Comparison of ENCODE assay signal across 8 cellular contexts in the genomic region with DNA sequence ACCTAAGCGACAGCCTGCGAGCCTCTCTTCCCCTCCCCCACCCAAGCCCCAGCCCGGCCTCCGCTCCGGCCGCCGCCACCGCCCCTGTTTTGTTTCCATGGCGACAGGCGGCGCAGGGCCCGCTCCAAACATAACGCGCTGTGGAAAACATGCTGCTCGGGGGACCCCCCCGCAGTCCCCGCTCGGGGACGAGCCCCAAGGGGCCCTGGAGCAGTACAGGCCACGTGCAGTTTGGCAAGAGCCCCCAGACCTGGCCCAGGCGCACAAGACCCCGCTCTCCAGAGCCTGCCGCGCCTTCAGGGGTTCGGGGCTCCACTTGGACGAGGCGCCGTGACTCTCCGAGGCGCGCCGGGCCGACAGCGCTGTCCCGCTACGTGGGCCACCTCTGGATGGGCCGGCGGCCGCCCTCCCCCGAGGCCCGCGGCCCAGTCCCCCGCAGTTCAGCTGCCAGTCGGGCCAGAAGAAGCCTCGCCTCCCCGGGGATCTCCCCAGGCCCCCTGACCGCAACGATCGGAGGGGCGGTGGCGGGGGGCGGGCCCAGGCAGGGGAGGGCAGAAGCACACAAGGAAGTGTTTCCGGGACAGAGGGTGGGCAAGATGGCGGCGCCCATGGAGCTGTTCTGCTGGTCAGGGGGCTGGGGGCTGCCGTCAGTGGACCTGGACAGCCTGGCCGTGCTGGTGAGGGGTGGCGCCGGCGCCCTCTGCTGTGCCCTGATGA. TPM values are rescaled to one million over a fixed set of nuclear protein-coding genes. Genes with fewer than 3 reads are reported as not detected.
DNase-seq lines count a peak whose midpoint lies in the region; ATAC-seq and TF ChIP-seq lines count a peak whose summit lies in the region.

A gene with protein sequence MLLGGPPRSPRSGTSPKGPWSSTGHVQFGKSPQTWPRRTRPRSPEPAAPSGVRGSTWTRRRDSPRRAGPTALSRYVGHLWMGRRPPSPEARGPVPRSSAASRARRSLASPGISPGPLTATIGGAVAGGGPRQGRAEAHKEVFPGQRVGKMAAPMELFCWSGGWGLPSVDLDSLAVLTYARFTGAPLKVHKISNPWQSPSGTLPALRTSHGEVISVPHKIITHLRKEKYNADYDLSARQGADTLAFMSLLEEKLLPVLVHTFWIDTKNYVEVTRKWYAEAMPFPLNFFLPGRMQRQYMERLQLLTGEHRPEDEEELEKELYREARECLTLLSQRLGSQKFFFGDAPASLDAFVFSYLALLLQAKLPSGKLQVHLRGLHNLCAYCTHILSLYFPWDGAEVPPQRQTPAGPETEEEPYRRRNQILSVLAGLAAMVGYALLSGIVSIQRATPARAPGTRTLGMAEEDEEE (plus strand): TSS at position 40 of the 717 bp plus-strand sequence. CDS start 110 bp downstream, at position 150.

- no peak for TF ChIP-seq CTCF in fibroblast of villous mesenchyme (IDR thresholded peaks at IDR 0.05; ENCODE audit: insufficient read depth, low read depth, low read length)
- no peak for TF ChIP-seq CTCF in neural crest cell (conservative IDR thresholded peaks at IDR 0.05)

- H3K4me1 Mint-ChIP-seq in neural crest cell, result peaks cover 44% of the 10 kb centered on the region

- H3K9me3 ChIP-seq in stomach smooth muscle (ENCODE audit: control insufficient read depth in 2 of 2, low read length in 2 of 2), result no peaks in the 10 kb centered on the region

- peak; percentile 90 for DNase-seq in DMS153 treated with DMSO at 0.1 percent for 48 hours (lab: John Stamatoyannopoulos, UW; ENCODE audit: unreplicated experiment)
- DNase-seq in Kasumi-1 (lab: John Stamatoyannopoulos, UW), result peak; percentile 73 to 79
- DNase-seq in SHP77 (lab: John Stamatoyannopoulos, UW), result peak; percentile 89 to 94
- DNase-seq in activated effector memory CD4-positive, alpha-beta T cell treated with anti-CD3 and anti-CD28 coated beads, Interleukin-2, amount 50 U/mL, for 16 hours, result peak; percentile 96
- DNase-seq in fibroblast of villous mesenchyme (ENCODE audit: low read depth), result peak; percentile 85
- DNase-seq in neural crest cell (ENCODE audit: low read depth, low spot score), result peak; percentile 76

- H3K27ac Mint-ChIP-seq in neural crest cell (ENCODE audit: unreplicated experiment), result peak within 1 kb of the TSS; percentile 98

- ATAC-seq in GM21619 (IDR thresholded peaks at IDR 0.05; ENCODE audit: unreplicated experiment), result peak; percentile 76

- peaks cover 10% of the 10 kb centered on the region for H3K36me3 Mint-ChIP-seq in neural crest cell (ENCODE audit: low read depth)

- H3K4me1 ChIP-seq in stomach smooth muscle (ENCODE audit: control insufficient read depth, insufficient read depth, low read length), result peaks cover 52% of the 10 kb centered on the region

- peak within 1 kb of the TSS; percentile 94 for H3K4me3 Mint-ChIP-seq in neural crest cell

- no peaks in the 10 kb centered on the region for H3K9me3 Mint-ChIP-seq in neural crest cell

- H3K9ac ChIP-seq in stomach smooth muscle (ENCODE audit: low read length in 2 of 2), result peak within 1 kb of the TSS; percentile 94 to 96

- no peaks in the 10 kb centered on the region for H3K27me3 ChIP-seq in stomach smooth muscle (ENCODE audit: control insufficient read depth in 1 of 2, insufficient read depth in 2 of 2, low read length in 2 of 2)

- H3K27me3 Mint-ChIP-seq in neural crest cell (ENCODE audit: low read depth), result peaks cover 44% of the 10 kb centered on the region

- H3K36me3 ChIP-seq in stomach smooth muscle (ENCODE audit: control insufficient read depth in 2 of 2, insufficient read depth in 2 of 2, low read length in 2 of 2), result peaks cover 8 to 12% of the 10 kb centered on the region in 2 donors

- peak within 1 kb of the TSS; percentile 99 for H3K27ac ChIP-seq in stomach smooth muscle (ENCODE audit: low read length)

- H3K4me3 ChIP-seq in fibroblast of villous mesenchyme (ENCODE audit: low read depth, low read length) (peak within 1 kb of the TSS; percentile 93), stomach smooth muscle (ENCODE audit: low read length in 2 of 2) (peak within 1 kb of the TSS; percentile 76 to 95)

RNA-seq across cellular contexts. Expression of the gene that starts here (rescaled TPM):
- total RNA-seq in fibroblast of villous mesenchyme (38.0 and 45.1 TPM in 2 replicates), neural crest cell (36.0 and 38.3 TPM in 2 replicates)

Comparison
In these comparisons a context has a peak if more than half of its experiments do, and no peak if none do; other contexts are left out.
1. Peak in every context shown above with its lines: DNase-seq, ATAC-seq, H3K4me3 ChIP-seq and H3K27ac ChIP-seq.